Comparison of ENCODE assay signal across 14 cellular contexts in genomic region chr6:43848992-43849391, GRCh38.
DNase-seq lines count a peak whose midpoint lies in the region; ATAC-seq, FAIRE-seq and TF ChIP-seq lines count a peak whose summit lies in the region.
"Had no signal": no experiment of that assay in that cellular context is flagged by ENCODE, and none has a peak within 500 bp of the region (broad histone marks: within the 10 kb centered on the region; RNA-seq: fewer than 3 reads in every experiment).

No MANE protein-coding gene starts in this region.

- peak overlapping the region; percentile 6 for H2BK15ac ChIP-seq in neuronal stem cell (ENCODE audit: low read length)

- H3K23ac ChIP-seq in neuronal stem cell (ENCODE audit: low read depth, low read length, poor library complexity): no peak overlapping the region

- no peak overlapping the region for H3K9ac ChIP-seq in HepG2 (ENCODE audit: insufficient read depth, low read depth, low read length)
- H3K9ac ChIP-seq in endocrine pancreas (ENCODE audit: control insufficient read depth, insufficient read depth, low read length): no peak overlapping the region
- H3K9ac ChIP-seq in neuronal stem cell (ENCODE audit: low read depth, low read length, poor library complexity): no peak overlapping the region
- H3K9ac ChIP-seq: GM23248 had no signal

- POLR2A ChIA-PET in HepG2 (lab: Yijun Ruan, JAX): no interaction called here

- H3K27me3 ChIP-seq in HepG2 (ENCODE audit: control insufficient read depth in 1 of 2, insufficient read depth in 2 of 2, low read length in 2 of 2) (peaks cover 0 to 17% of the 10 kb centered on the region in 2 experiments; a peak in 2 of 5 replicates), right lobe of liver (no peaks in the 10 kb centered on the region), endocrine pancreas (ENCODE audit: control insufficient read depth, insufficient read depth, low read length) (no peaks in the 10 kb centered on the region), neuronal stem cell (ENCODE audit: control insufficient read depth in 3 of 3, insufficient read depth in 3 of 3, low read depth in 1 of 3, low read length in 3 of 3) (peaks cover 0 to 40% (median 0%) of the 10 kb centered on the region in 3 experiments)

- H4K20me1 ChIP-seq in HepG2 (ENCODE audit: insufficient read depth, low read length): no peaks in the 10 kb centered on the region

- TF ChIP-seq CTCF in HepG2 (CRISPR knock-in tag; IDR thresholded peaks at IDR 0.05) (0 out of 2 replicates have a peak, but pooled peaks have one; percentile 8), right lobe of liver (IDR thresholded peaks at IDR 0.05) (no peak)

- peak; percentile 58 for FAIRE-seq in HepG2 (lab: Jason Lieb, UNC)
- FAIRE-seq: GM18507, H54 had no signal

- peak overlapping the region in 1 of 3 experiments; percentile 29; a peak in 2 of 6 replicates for H3K4me3 ChIP-seq in HepG2 (replicated peaks in 1 of 3; ENCODE audit: insufficient read depth in 1 of 3, low read depth in 2 of 3, low read length in 3 of 3)
- no peak overlapping the region for H3K4me3 ChIP-seq in right lobe of liver
- H3K4me3 ChIP-seq in endocrine pancreas (ENCODE audit: control insufficient read depth, insufficient read depth, low read length): peak overlapping the region; percentile 2
- no peak overlapping the region for H3K4me3 ChIP-seq in neuronal stem cell (ENCODE audit: low read length in 2 of 2)
- H3K4me3 ChIP-seq: GM23248 had no signal

- H3K4me2 ChIP-seq in HepG2 (ENCODE audit: low read depth, low read length) (peak overlapping the region; percentile 60), neuronal stem cell (ENCODE audit: insufficient read depth, low read length, poor library complexity, severe bottlenecking) (no peak overlapping the region)

- H4K91ac ChIP-seq in neuronal stem cell (ENCODE audit: low read depth, low read length, poor library complexity): no peak overlapping the region

- WGBS in HepG2 (ENCODE audit: low lambda C conversion rate): 7% methylated on average over 6 of the region's 6 CpGs
- WGBS in right lobe of liver (ENCODE audit: insufficient coverage, low coverage, low lambda C conversion rate, missing lambda C conversion rate): 81% methylated on average over 3 of the region's 6 CpGs
- WGBS in neuronal stem cell (ENCODE audit: extremely low coverage in 2 of 2, insufficient read length in 2 of 2, insufficient replicate concordance in 1 of 2), 2 donors: no CpG with 5 or more reads among the region's 6 CpGs

- H3K27ac ChIP-seq in HepG2 (ENCODE audit: extremely low read length, insufficient read depth, low read length) (no peak overlapping the region), right lobe of liver (no peak overlapping the region), neuronal stem cell (replicated peaks; ENCODE audit: low read length) (no peak overlapping the region)
- H3K27ac ChIP-seq: 22Rv1, GM23248 had no signal

- in situ Hi-C loops in HepG2 (cut with HindIII; ENCODE audit: extremely low pct_ligation_motif_present, low pct_unique_long_range_greater_than_20kb): no loop called here

- no peak for TF ChIP-seq RAD21 in HepG2 (CRISPR knock-in tag; IDR thresholded peaks at IDR 0.05)

- no peak overlapping the region for H2BK12ac ChIP-seq in neuronal stem cell (ENCODE audit: low read length)

- TF ChIP-seq POLR2A in HepG2 (IDR thresholded peaks at IDR 0.05; ENCODE audit: insufficient read depth in 1 of 2, low read depth in 2 of 2, low read length in 2 of 2) (no peak), right lobe of liver (IDR thresholded peaks at IDR 0.05) (no peak)

- H2BK120ac ChIP-seq in neuronal stem cell (ENCODE audit: low read depth, low read length): no peak overlapping the region

- peak in 1 of 2 experiments; percentile 58; a peak in 2 of 4 replicates for TF ChIP-seq EP300 in HepG2 (IDR thresholded peaks at IDR 0.05; ENCODE audit: low read depth in 2 of 2, low read length in 2 of 2)
- TF ChIP-seq EP300 in HepG2 (CRISPR knock-in tag; IDR thresholded peaks at IDR 0.05; ENCODE audit: borderline replicate concordance): peak; percentile 52; the same call in 1 of the 2 replicates

- H3K4me1 ChIP-seq in HepG2 (ENCODE audit: insufficient read depth, low read length) (peaks cover 70% of the 10 kb centered on the region), right lobe of liver (peaks cover 0 to 16% (median 0%) of the 10 kb centered on the region in 4 donors), endocrine pancreas (ENCODE audit: control insufficient read depth, insufficient read depth, low read length) (no peaks in the 10 kb centered on the region), neuronal stem cell (ENCODE audit: control insufficient read depth in 2 of 2, insufficient read depth in 1 of 2, low read depth in 1 of 2, low read length in 2 of 2) (peaks cover 0 to 6% of the 10 kb centered on the region in 2 donors)

- no TSS peak for BruUV-seq in HepG2 (replicated peaks; lab: Mats Ljungman, UMichigan)

- CTCF ChIA-PET in HepG2 (lab: Yijun Ruan, JAX; ENCODE audit: low intra/inter-chr PET ratio, low total read pairs): no interaction called here

- H3K9me3 ChIP-seq in HepG2 (ENCODE audit: low read length): no peaks in the 10 kb centered on the region
- H3K9me3 ChIP-seq in right lobe of liver: no peaks in the 10 kb centered on the region
- H3K9me3 ChIP-seq in endocrine pancreas (ENCODE audit: control insufficient read depth, low read length): no peaks in the 10 kb centered on the region
- H3K9me3 ChIP-seq in neuronal stem cell (replicated peaks in 1 of 2; ENCODE audit: control insufficient read depth in 2 of 2, insufficient read depth in 1 of 2, low read depth in 1 of 2, low read length in 2 of 2): no peaks in the 10 kb centered on the region

- H3K79me2 ChIP-seq in HepG2 (ENCODE audit: insufficient read depth, low read length): no peaks in the 10 kb centered on the region

- H3K14ac ChIP-seq in neuronal stem cell (ENCODE audit: low read length): no peak overlapping the region

- H2AK5ac ChIP-seq in neuronal stem cell (ENCODE audit: low read depth, low read length): no peak overlapping the region

- H3K36me3 ChIP-seq in HepG2 (replicated peaks in 1 of 2; ENCODE audit: control insufficient read depth in 1 of 2, insufficient read depth in 2 of 2, low read length in 2 of 2) (no peaks in the 10 kb centered on the region), right lobe of liver (no peaks in the 10 kb centered on the region), endocrine pancreas (ENCODE audit: control insufficient read depth, insufficient read depth, low read length) (no peaks in the 10 kb centered on the region), neuronal stem cell (replicated peaks in 1 of 2; ENCODE audit: control insufficient read depth in 2 of 2, insufficient read depth in 2 of 2, low read length in 2 of 2) (no peaks in the 10 kb centered on the region)

- no peaks in the 10 kb centered on the region for H3K79me1 ChIP-seq in neuronal stem cell (ENCODE audit: low read depth, low read length)

- intact Hi-C loops in HepG2 (cut with micrococcal nuclease; ENCODE audit: unreplicated experiment): no loop called here
- intact Hi-C loops in right lobe of liver (cut with DNase I): no loop called here
- intact Hi-C loops in left colon (cut with DNase I, micrococcal nuclease): no loop called here

- no peak overlapping the region for H4K8ac ChIP-seq in neuronal stem cell (ENCODE audit: low read depth, low read length)

- ATAC-seq in HepG2 (peak; percentile 58), right lobe of liver (no peak), left colon (no peak)
- ATAC-seq: HCT116 had no signal

- H3K18ac ChIP-seq in neuronal stem cell (ENCODE audit: low read length): peak overlapping the region; percentile 30

- no peak overlapping the region for H3K4ac ChIP-seq in neuronal stem cell (ENCODE audit: low read length)

- DNase-seq in HepG2 (ENCODE audit: low spot score) (peak; percentile 77), right lobe of liver (no peak), neuronal stem cell (ENCODE audit: low spot score) (no peak), pons (ENCODE audit: low spot score) (no peak), left colon (no peak), retina (no peak)
- no peak for DNase-seq in activated CD8-positive, alpha-beta memory T cell treated with anti-CD3 and anti-CD28 coated beads, Interleukin-2, amount 50 U/mL, for 48 hours
- DNase-seq: DMS53 had no signal

- H2BK5ac ChIP-seq in neuronal stem cell (ENCODE audit: low read length): no peak overlapping the region

- H2AFZ ChIP-seq in HepG2 (ENCODE audit: low read length): no peak overlapping the region
- H2AFZ ChIP-seq in neuronal stem cell (ENCODE audit: low read length): no peak overlapping the region
- H2AFZ ChIP-seq: GM23248 had no signal

TF ChIP-seq in HepG2, 621 proteins besides CTCF, POLR2A, EP300 and RAD21 (continues in another document):
- TF ChIP-seq ZNF672 (CRISPR knock-in tag; IDR thresholded peaks at IDR 0.05) (no peak), CCAR2 (optimal IDR thresholded peaks at IDR 0.05; ENCODE audit: low read depth, low read length) (no peak), ZFP36L1 (CRISPR knock-in tag; IDR thresholded peaks at IDR 0.05) (no peak), RFXAP (CRISPR knock-in tag; IDR thresholded peaks at IDR 0.05; ENCODE audit: borderline replicate concordance) (0 out of 2 replicates have a peak, but pooled peaks have one; percentile 57), ZNF644 (CRISPR knock-in tag; IDR thresholded peaks at IDR 0.05; ENCODE audit: low read depth) (peak; percentile 81), TRIM22 (IDR thresholded peaks at IDR 0.05) (no peak), ELF1 (CRISPR knock-in tag; IDR thresholded peaks at IDR 0.05) (0 out of 2 replicates have a peak, but pooled peaks have one; percentile 31), LCORL (IDR thresholded peaks at IDR 0.05) (no peak), LCORL (CRISPR knock-in tag; IDR thresholded peaks at IDR 0.05) (peak; percentile 50; the same call in 1 of the 2 replicates), BRD4 (CRISPR knock-in tag; IDR thresholded peaks at IDR 0.05) (peak; percentile 57; the same call in 1 of the 2 replicates), ZFY (CRISPR knock-in tag; IDR thresholded peaks at IDR 0.05) (peak; percentile 46; the same call in 1 of the 2 replicates), ZNF792 (CRISPR knock-in tag; IDR thresholded peaks at IDR 0.05) (peak; percentile 50; the same call in 1 of the 2 replicates), CBX5 (CRISPR knock-in tag; IDR thresholded peaks at IDR 0.05; ENCODE audit: borderline replicate concordance) (0 out of 2 replicates have a peak, but pooled peaks have one; percentile 58)
